In genomic region chr15:31102049-31102321, GRCh38 we compare ENCODE assay signal across 29 cellular contexts.
DNase-seq lines count a peak whose midpoint lies in the region; ATAC-seq and TF ChIP-seq lines count a peak whose summit lies in the region.
"Had no signal": no experiment of that assay in that cellular context is flagged by ENCODE, and none has a peak within 500 bp of the region (broad histone marks: within the 10 kb centered on the region; RNA-seq: fewer than 3 reads in every experiment).

No MANE protein-coding gene starts in this region.

- ATAC-seq in SK-N-SH treated with all-trans-retinoic acid at 6 μM for 48 hours: no peak
- no peak for ATAC-seq in GM19324 (IDR thresholded peaks at IDR 0.05; ENCODE audit: low FRiP score, unreplicated experiment)
- ATAC-seq: activated T-helper 17 cell treated with anti-CD3 and anti-CD28 coated beads, Interleukin-2, amount 50 U/mL, for 72 hours; left colon; natural killer cell treated with Interleukin-12 subunit alpha and Interleukin-12 subunit beta and Interleukin-15 and Interleukin-18, amount 100 ng/mL, for 72 hours; right cardiac atrium; stimulated activated naive CD8-positive, alpha-beta T cell treated with anti-CD3 and anti-CD28 coated beads, Interleukin-15, amount 100 ng/mL, for 72 hours had no signal

- H3K27me3 ChIP-seq in HUES48 (ENCODE audit: control insufficient read depth, insufficient read depth, low read length): no peaks in the 10 kb centered on the region
- H3K27me3 ChIP-seq: ovary had no signal

- peaks cover 7% of the 10 kb centered on the region; the same call in 1 of the 2 replicates for H3K4me1 ChIP-seq in HUES48 (ENCODE audit: control insufficient read depth, insufficient read depth, low read length)
- H3K4me1 ChIP-seq: tibial artery had no signal

- POLR2A ChIA-PET in RWPE1 (lab: Yijun Ruan, JAX; ENCODE audit: low non-redundant PET): no interaction called here

- no peaks in the 10 kb centered on the region for H3K9me3 ChIP-seq in HUES48 (ENCODE audit: control insufficient read depth, insufficient read depth, low read length)
- H3K9me3 ChIP-seq: ovary, tibial artery had no signal

- H3K27ac ChIP-seq in HUES48 (ENCODE audit: low read depth, low read length) (peak overlapping the region; percentile 14), RWPE1 (no peak overlapping the region)
- H3K27ac ChIP-seq: ovary, tibial artery had no signal

- no peak overlapping the region for H3K4me3 ChIP-seq in HUES48 (ENCODE audit: low read depth, low read length)
- H3K4me3 ChIP-seq: ovary, smooth muscle cell, tibial artery had no signal

- H3K9ac ChIP-seq in HUES48 (ENCODE audit: low read depth, low read length): no peak overlapping the region

- CTCF ChIA-PET in RWPE1 (lab: Yijun Ruan, JAX): interaction anchor here (0.8 to 1.8 kb wide), 2 partner anchors 10 to 27 kb away, joined by 3 to 10 read pairs; no protein-coding TSS in a partner anchor

- TF ChIP-seq CTCF in RWPE1 (conservative IDR thresholded peaks at IDR 0.05; ENCODE audit: low read depth): no peak

- no peaks in the 10 kb centered on the region for H3K36me3 ChIP-seq in HUES48 (ENCODE audit: control insufficient read depth, insufficient read depth, low read length)
- H3K36me3 ChIP-seq: ovary, tibial artery had no signal

- DNase-seq in epidermal melanocyte (ENCODE audit: insufficient read length, low spot score): peak; percentile 42
- peak; percentile 56 for DNase-seq in pons (ENCODE audit: low spot score)
- no peak for DNase-seq in RWPE1 (ENCODE audit: low spot score)
- no peak for DNase-seq in DMS53 (lab: John Stamatoyannopoulos, UW)
- DNase-seq in NCI-H1930 (lab: John Stamatoyannopoulos, UW): no peak
- DNase-seq: activated CD4-positive, alpha-beta memory T cell treated with anti-CD3 and anti-CD28 coated beads, Interleukin-2, amount 10 ng/mL, durations not matched to agents 7 days and 5 days; activated naive CD4-positive, alpha-beta T cell treated with anti-CD3 and anti-CD28 coated beads, Interleukin-2, amount 50 U/mL, for 16 hours; AML-193; amniotic stem cell; CD4-positive, alpha-beta memory T cell; effector CD4-positive, alpha-beta T cell; H7; immature natural killer cell; left colon; mammary epithelial cell; NCI-H1436 treated with DMSO at 0.1 percent for 48 hours; NCI-H2107; NCI-H345; ovary; right cardiac atrium; stimulated activated CD4-positive, alpha-beta T cell treated with anti-CD3 and anti-CD28 coated beads, Interleukin-1b, Interleukin-23, amount 100 ng/mL, for 48 hours; stimulated activated naive CD8-positive, alpha-beta T cell treated with anti-CD3 and anti-CD28 coated beads, Interleukin-15, amount 100 ng/mL, for 72 hours; tibial artery had no signal

TF ChIP-seq in SK-N-SH treated with all-trans-retinoic acid at 6 μM for 48 hours, 23 proteins besides CTCF, POLR2A, EP300 and RAD21:
- TF ChIP-seq TCF4 (CRISPR knock-in tag; IDR thresholded peaks at IDR 0.05; ENCODE audit: borderline replicate concordance) (peak; percentile 35; the same call in 1 of the 2 replicates), CSDC2 (CRISPR knock-in tag; IDR thresholded peaks at IDR 0.05) (no peak), ZFP30 (CRISPR knock-in tag; IDR thresholded peaks at IDR 0.05) (no peak), ZNF8 (CRISPR knock-in tag; IDR thresholded peaks at IDR 0.05) (no peak)

Comparison
In these comparisons a context has a peak if more than half of its experiments do, and no peak if none do; other contexts are left out.
1. DNase-seq: peak in epidermal melanocyte (single experiment) and pons (single experiment); none in RWPE1 (single experiment), DMS53 (single experiment) and NCI-H1930 (0 of 2).